Comparison of ENCODE assay signal across 33 cellular contexts in the genomic region with DNA sequence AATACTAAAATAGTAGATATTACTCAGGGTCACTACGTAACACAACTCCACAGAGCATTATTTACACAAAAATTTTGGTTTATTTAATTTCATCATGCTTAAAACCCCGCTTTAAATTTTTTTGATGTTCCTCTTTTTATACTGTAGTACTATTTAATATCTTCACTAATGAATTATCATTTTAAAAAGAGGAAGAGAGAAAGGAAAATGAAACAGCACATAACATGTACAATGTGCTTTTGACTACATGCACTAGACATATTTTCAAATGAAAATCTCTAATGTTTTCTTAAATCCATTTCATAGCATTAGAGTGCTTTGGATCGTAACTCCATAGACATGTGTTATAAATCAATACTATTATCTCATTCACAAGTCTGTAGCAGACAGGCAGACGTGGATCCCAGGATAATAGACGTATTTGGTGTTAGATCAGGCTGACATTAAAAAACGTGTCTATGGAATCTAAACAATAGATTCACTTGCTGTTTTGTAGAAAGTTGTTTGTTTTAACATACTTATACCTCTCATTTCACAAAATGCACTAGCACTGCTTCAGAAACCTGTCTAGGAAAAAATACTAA.
DNase-seq lines count a peak whose midpoint lies in the region; ATAC-seq and TF ChIP-seq lines count a peak whose summit lies in the region.
"Had no signal": no experiment of that assay in that cellular context is flagged by ENCODE, and none has a peak within 500 bp of the region (broad histone marks: within the 10 kb centered on the region; RNA-seq: fewer than 3 reads in every experiment).

No MANE protein-coding gene starts in this region.

- H3K27ac Mint-ChIP-seq in memory B cell = no peak overlapping the region
- H3K27ac Mint-ChIP-seq: activated naive CD4-positive, alpha-beta T cell treated with anti-CD3 and anti-CD28 coated beads for 36 hours; activated T-helper 1 cell treated with anti-CD3 and anti-CD28 coated beads, Interleukin-12 subunit alpha, Interleukin-12 subunit beta, Interleukin-2, Interleukin-4 antibody, amounts not matched to agents 30 ng/mL and 10 ng/mL and 1 ng/mL, durations not matched to agents 14 hours and 24 hours and 36 hours; CD4-positive, alpha-beta T cell had no signal

- peak overlapping the region; percentile 21 for H3K4me3 ChIP-seq in DOHH2 (ENCODE audit: low read length)
- H3K4me3 ChIP-seq: MG63, pancreas, PC-9, upper lobe of right lung had no signal

- ATAC-seq in memory B cell (ENCODE audit: low read depth) (peak; percentile 80), HG03175 (IDR thresholded peaks at IDR 0.05; ENCODE audit: unreplicated experiment) (no peak)
- ATAC-seq: activated CD4-positive, CD25-positive, alpha-beta regulatory T cell treated with anti-CD3 and anti-CD28 coated beads, Interleukin-2, amount 50 U/mL, for 24 hours; left cardiac atrium; pancreas; stimulated activated naive CD8-positive, alpha-beta T cell treated with anti-CD3 and anti-CD28 coated beads, Interleukin-15, Interleukin-2, amounts not matched to agents 100 U/mL and 50 U/mL, for 24 hours; upper lobe of right lung had no signal

- H3K4me1 Mint-ChIP-seq in memory B cell = peaks cover 2% of the 10 kb centered on the region

- no peaks in the 10 kb centered on the region for H3K27me3 Mint-ChIP-seq in memory B cell
- H3K27me3 Mint-ChIP-seq: CD4-positive, alpha-beta T cell had no signal

- peaks cover 2% of the 10 kb centered on the region for H3K9me3 Mint-ChIP-seq in memory B cell
- H3K9me3 Mint-ChIP-seq: activated T-helper 1 cell treated with anti-CD3 and anti-CD28 coated beads, Interleukin-12 subunit alpha, Interleukin-12 subunit beta, Interleukin-2, Interleukin-4 antibody, amounts not matched to agents 30 ng/mL and 10 ng/mL and 1 ng/mL, durations not matched to agents 14 hours and 24 hours and 36 hours; CD4-positive, alpha-beta T cell had no signal

- peaks cover 33% of the 10 kb centered on the region for H3K4me1 ChIP-seq in DOHH2 (ENCODE audit: control insufficient read depth, low read length)
- H3K4me1 ChIP-seq: pancreas, upper lobe of right lung had no signal

- H3K79me2 ChIP-seq in DOHH2 (ENCODE audit: control insufficient read depth, low read length) = no peaks in the 10 kb centered on the region

- H3K27ac ChIP-seq in DOHH2 (ENCODE audit: low read depth, low read length) = peak overlapping the region; percentile 7
- H3K27ac ChIP-seq: HL-60, pancreas, PC-9, upper lobe of right lung had no signal

- H4K20me1 ChIP-seq in DOHH2 (ENCODE audit: control insufficient read depth, insufficient read depth, low read depth, low read length) = no peaks in the 10 kb centered on the region

- H3K36me3 Mint-ChIP-seq in memory B cell = no peaks in the 10 kb centered on the region

- peak overlapping the region; percentile 55 for H3K4me2 ChIP-seq in DOHH2 (ENCODE audit: low read length)
- H3K4me2 ChIP-seq: PC-9 had no signal

- H3K36me3 ChIP-seq in DOHH2 (ENCODE audit: control insufficient read depth, low read length) = no peaks in the 10 kb centered on the region
- H3K36me3 ChIP-seq: MG63, pancreas, upper lobe of right lung had no signal

- peak; percentile 13 for DNase-seq in NCI-H1105 treated with DMSO at 0.1 percent for 48 hours (lab: John Stamatoyannopoulos, UW)
- no peak for DNase-seq in NCI-H1105 (lab: John Stamatoyannopoulos, UW)
- peak; percentile 71 for DNase-seq in NCI-H69 (lab: John Stamatoyannopoulos, UW)
- DNase-seq in memory B cell (ENCODE audit: low spot score in 2 of 2) = no peak
- no peak for DNase-seq in NCI-H1417 treated with DMSO at 0.1 percent for 48 hours (lab: John Stamatoyannopoulos, UW)
- DNase-seq in activated T-cell treated with anti-CD3 and anti-CD28 coated beads for 4 hours = no peak
- DNase-seq: activated CD4-positive, alpha-beta T cell treated with anti-CD3 and anti-CD28 coated beads, Interleukin-2, amount 50 U/mL, for 48 hours; activated naive CD4-positive, alpha-beta T cell treated with anti-CD3 and anti-CD28 coated beads for 36 hours; CD4-positive, alpha-beta T cell; central memory CD4-positive, alpha-beta T cell; cortex of kidney; effector memory CD4-positive, alpha-beta T cell; erythroblast; hypothalamus; KG1; left cardiac atrium; MG63; NCI-H187 treated with DMSO at 0.1 percent for 48 hours; NCI-H226; NCI-H526 treated with DMSO at 0.1 percent for 48 hours; pancreas; PC-9; retina; stimulated activated CD4-positive, alpha-beta T cell treated with anti-CD3 and anti-CD28 coated beads, Interleukin-1b, Interleukin-23, amount 100 ng/mL, for 48 hours; stimulated activated naive CD8-positive, alpha-beta T cell treated with anti-CD3 and anti-CD28 coated beads, Interleukin-15, Interleukin-2, amounts not matched to agents 100 U/mL and 50 U/mL, for 24 hours; T-helper 2 cell; upper lobe of right lung had no signal

- TF ChIP-seq CTCF in DOHH2 (IDR thresholded peaks at IDR 0.05; ENCODE audit: low read depth, low read length, poor library complexity, severe bottlenecking) = no peak

- no peak overlapping the region for H3K4me3 Mint-ChIP-seq in memory B cell
- H3K4me3 Mint-ChIP-seq: activated naive CD4-positive, alpha-beta T cell treated with anti-CD3 and anti-CD28 coated beads for 36 hours; activated T-helper 1 cell treated with anti-CD3 and anti-CD28 coated beads, Interleukin-12 subunit alpha, Interleukin-12 subunit beta, Interleukin-2, Interleukin-4 antibody, amounts not matched to agents 30 ng/mL and 10 ng/mL and 1 ng/mL, durations not matched to agents 14 hours and 24 hours and 36 hours; CD4-positive, alpha-beta T cell; neural crest cell had no signal

- H3K27me3 ChIP-seq in DOHH2 (ENCODE audit: control insufficient read depth, low read length) = no peaks in the 10 kb centered on the region
- H3K27me3 ChIP-seq: MG63, pancreas, upper lobe of right lung had no signal

- H3F3A ChIP-seq in DOHH2 (ENCODE audit: control insufficient read depth, insufficient read depth) = no peaks in the 10 kb centered on the region

- no peaks in the 10 kb centered on the region for H3K9me2 ChIP-seq in DOHH2 (replicated peaks; ENCODE audit: control insufficient read depth, low read length)

- H3K9me3 ChIP-seq in DOHH2 (ENCODE audit: control insufficient read depth, insufficient read depth, low read length) = no peaks in the 10 kb centered on the region
- H3K9me3 ChIP-seq: MG63, pancreas, upper lobe of right lung had no signal

Comparison
In these comparisons a context has a peak if more than half of its experiments do, and no peak if none do; other contexts are left out.
1. DNase-seq: peak in NCI-H1105 treated with DMSO at 0.1 percent for 48 hours (single experiment) and NCI-H69 (single experiment); none in NCI-H1105 (single experiment), memory B cell (0 of 2), NCI-H1417 treated with DMSO at 0.1 percent for 48 hours (single experiment) and activated T-cell treated with anti-CD3 and anti-CD28 coated beads for 4 hours (single experiment).